8 cellular contexts compared by ENCODE assay signal in genomic region chr12:2890001-2890387, GRCh38. TPM values are rescaled to one million over a fixed set of nuclear protein-coding genes. Genes with fewer than 3 reads are reported as not detected.
DNase-seq lines count a peak whose midpoint lies in the region; TF ChIP-seq lines count a peak whose summit lies in the region.

No MANE protein-coding gene starts in this region.

- peaks cover 24 to 39% (median 38%) of the 10 kb centered on the region in 3 donors for H3K4me1 Mint-ChIP-seq in CD8-positive, alpha-beta memory T cell

- WGBS in ovary, 3 donors: 28 to 36% (median 34%) methylated on average over 10 of the region's 10 CpGs

- TF ChIP-seq CTCF in PC-9 (conservative IDR thresholded peaks at IDR 0.05) (no peak), epithelial cell of esophagus (IDR thresholded peaks at IDR 0.05; ENCODE audit: insufficient read depth, low read depth, low read length, missing control alignments) (no peak), ovary (IDR thresholded peaks at IDR 0.05) (no peak)

- DNase-seq in CD8-positive, alpha-beta memory T cell: no peak
- DNase-seq in PC-9: no peak
- no peak for DNase-seq in epithelial cell of esophagus (ENCODE audit: low read depth)
- DNase-seq in ovary: no peak
- no peak for DNase-seq in AG20443 (ENCODE audit: low spot score)
- DNase-seq in NCI-H446 (lab: John Stamatoyannopoulos, UW): no peak
- no peak for DNase-seq in NCI-H1048 (lab: John Stamatoyannopoulos, UW)
- no peak for DNase-seq in stimulated activated CD4-positive, alpha-beta T cell treated with anti-CD3 and anti-CD28 coated beads, Interleukin-4, amount 100 ng/mL, for 4 hours

- H3K27ac Mint-ChIP-seq in CD8-positive, alpha-beta memory T cell: peak overlapping the region; percentile 74 to 99 (median 96)

- H3K4me2 ChIP-seq in PC-9: peak overlapping the region; percentile 85

- peaks cover 2% of the 10 kb centered on the region; the same call in 1 of the 2 replicates for H4K20me1 ChIP-seq in PC-9 (ENCODE audit: insufficient read depth)

- TSS peak; percentile 87 for BruUV-seq in PC-9 (replicated peaks; lab: Mats Ljungman, UMichigan)

- H3F3A ChIP-seq in PC-9 (ENCODE audit: insufficient read depth, low read depth): peaks cover 34% of the 10 kb centered on the region

- H3K4me1 ChIP-seq in CD8-positive, alpha-beta memory T cell (ENCODE audit: insufficient read depth, low read length): peaks cover 16% of the 10 kb centered on the region
- H3K4me1 ChIP-seq in PC-9 (replicated peaks; ENCODE audit: insufficient read depth) (peaks cover 28% of the 10 kb centered on the region), ovary (ENCODE audit: insufficient read depth) (peaks cover 13% of the 10 kb centered on the region)

- H3K36me3 ChIP-seq in CD8-positive, alpha-beta memory T cell (ENCODE audit: insufficient read depth, low read length): peaks cover 4% of the 10 kb centered on the region
- H3K36me3 ChIP-seq in PC-9 (ENCODE audit: low read depth) (no peaks in the 10 kb centered on the region), ovary (no peaks in the 10 kb centered on the region)

- peak overlapping the region; percentile 89 to 98 (median 94) for H3K4me3 Mint-ChIP-seq in CD8-positive, alpha-beta memory T cell

- no peak for TF ChIP-seq EP300 in ovary (IDR thresholded peaks at IDR 0.05)

- H3K27ac ChIP-seq in CD8-positive, alpha-beta memory T cell (ENCODE audit: low read depth, low read length): peak overlapping the region; percentile 79
- H3K27ac ChIP-seq in PC-9 (no peak overlapping the region), ovary (peak overlapping the region; percentile 82 to 98)

- POLR2A ChIA-PET in CD8-positive, alpha-beta memory T cell (lab: Charles Lee): interaction anchor here (0.6 to 2.1 kb wide), 3 partner anchors 11 to 62 kb away, joined by 4 to 13 read pairs (median 8); partner anchors contain the start of genes FOXM1 and RHNO1
- POLR2A ChIA-PET in PC-9 (lab: Charles Lee; ENCODE audit: unreplicated experiment): interaction anchor here (0.6 to 0.8 kb wide), 2 partner anchors 22 to 278 kb away, joined by 3 to 4 read pairs; no protein-coding TSS in a partner anchor

- no peaks in the 10 kb centered on the region for H3K9me2 ChIP-seq in PC-9 (ENCODE audit: insufficient read depth)

- H3K27me3 ChIP-seq in CD8-positive, alpha-beta memory T cell (ENCODE audit: insufficient read depth, low read length, poor library complexity, severe bottlenecking): no peaks in the 10 kb centered on the region
- H3K27me3 ChIP-seq in PC-9 (ENCODE audit: insufficient read depth, low read depth) (no peaks in the 10 kb centered on the region), ovary (no peaks in the 10 kb centered on the region)

- intact Hi-C loops in PC-9 (cut with micrococcal nuclease; ENCODE audit: unreplicated experiment): loop anchor here (2.0 kb wide), 1 partner anchor 69 kb away; the partner anchor contains the start of gene TEAD4
- intact Hi-C loops in ovary (cut with DNase I): no loop called here

- CTCF ChIA-PET in CD8-positive, alpha-beta memory T cell (lab: Charles Lee): interaction anchor here (1.0 to 1.8 kb wide), 3 partner anchors 9 to 12 kb away, joined by 3 to 11 read pairs (median 5); no protein-coding TSS in a partner anchor
- CTCF ChIA-PET in PC-9 (lab: Charles Lee): interaction anchor here (0.6 kb wide), 1 partner anchor 13 kb away, joined by 3 read pairs; the partner anchor contains the start of genes FOXM1 and RHNO1

- no peaks in the 10 kb centered on the region for H3K9me3 Mint-ChIP-seq in CD8-positive, alpha-beta memory T cell

- peaks cover 27% of the 10 kb centered on the region for H3K79me2 ChIP-seq in PC-9 (ENCODE audit: low read depth)

- H3K4me3 ChIP-seq in CD8-positive, alpha-beta memory T cell (ENCODE audit: low read length): peak overlapping the region; percentile 94
- H3K4me3 ChIP-seq in PC-9: peak overlapping the region; percentile 80; the same call in 1 of the 2 replicates
- peak overlapping the region; percentile 88 for H3K4me3 ChIP-seq in epithelial cell of esophagus (ENCODE audit: low read length)
- H3K4me3 ChIP-seq in ovary: peak overlapping the region; percentile 97

- H3K9me3 ChIP-seq in CD8-positive, alpha-beta memory T cell (ENCODE audit: low read length): no peaks in the 10 kb centered on the region
- H3K9me3 ChIP-seq in PC-9 (ENCODE audit: insufficient read depth, low read depth): no peaks in the 10 kb centered on the region
- no peaks in the 10 kb centered on the region for H3K9me3 ChIP-seq in ovary

- H2AFZ ChIP-seq in PC-9: peak overlapping the region; percentile 92

- peaks cover 0 to 4% of the 10 kb centered on the region in 2 donors for H3K27me3 Mint-ChIP-seq in CD8-positive, alpha-beta memory T cell

- peaks cover 1 to 29% (median 4%) of the 10 kb centered on the region in 3 donors for H3K36me3 Mint-ChIP-seq in CD8-positive, alpha-beta memory T cell

- TF ChIP-seq POLR2A in ovary (IDR thresholded peaks at IDR 0.05): no peak

RNA-seq across cellular contexts. Expression of gene TULP3, which starts 0.7 kb away (rescaled TPM):
- 1 to 10 TPM; 9.1 to 9.3 TPM for total RNA-seq in CD8-positive, alpha-beta memory T cell
- polyA plus RNA-seq in CD8-positive, alpha-beta memory T cell: 9.7 TPM
- 39.0 and 54.6 TPM in 2 replicates for total RNA-seq in PC-9 (2021)
- total RNA-seq in ovary: 10 to 100 TPM; 27.3 to 45.6 (median 42.1) TPM
- 10 to 100 TPM; 32.4 to 58.6 TPM for polyA plus RNA-seq in ovary

RNA-seq across cellular contexts. Expression of gene RHNO1, which starts 13.0 kb away (rescaled TPM):
- 10 to 100 TPM; 41.9 to 45.4 TPM for total RNA-seq in CD8-positive, alpha-beta memory T cell
- polyA plus RNA-seq in CD8-positive, alpha-beta memory T cell: 60.0 TPM
- total RNA-seq in PC-9 (2021) (60.1 and 77.9 TPM in 2 replicates), ovary (10 to 100 TPM; 10.1 to 21.9 (median 18.7) TPM)
- polyA plus RNA-seq in ovary: 10 to 100 TPM; 17.3 to 26.1 TPM

RNA-seq across cellular contexts. Expression of gene FOXM1, which starts 13.0 kb away (rescaled TPM):
- total RNA-seq in CD8-positive, alpha-beta memory T cell: 10 to 100 TPM; 66.2 to 67.5 TPM
- 0.15 TPM for polyA plus RNA-seq in CD8-positive, alpha-beta memory T cell
- total RNA-seq in PC-9 (2021) (161 and 225 TPM in 2 replicates), ovary (1 to 10 TPM in 1 of 7 donors, under 1 TPM in 4, not detected in 2; 0.22 to 2.5 (median 0.36) TPM)
- 1 to 10 TPM in 1 of 2 donors, under 1 TPM in 1; 0.62 to 3.0 TPM for polyA plus RNA-seq in ovary

RNA-seq across cellular contexts. Expression of gene TEX52, which starts 33.2 kb away (rescaled TPM):
- total RNA-seq in CD8-positive, alpha-beta memory T cell: not detected
- polyA plus RNA-seq in CD8-positive, alpha-beta memory T cell: not detected
- total RNA-seq in PC-9 (2021): not detected in 2 replicates
- not detected for total RNA-seq in ovary
- not detected for polyA plus RNA-seq in ovary

RNA-seq across cellular contexts. Expression of gene NRIP2, which starts 55.2 kb away (rescaled TPM):
- not detected for total RNA-seq in CD8-positive, alpha-beta memory T cell
- polyA plus RNA-seq in CD8-positive, alpha-beta memory T cell: 0.82 TPM
- total RNA-seq in PC-9 (2021) (not detected in 2 replicates), ovary (10 to 100 TPM in 3 of 7 donors, 1 to 10 TPM in 3, under 1 TPM in 1; 0.83 to 15.1 (median 6.3) TPM)
- 10 to 100 TPM in 1 of 2 donors, 1 to 10 TPM in 1; 4.9 to 10.3 TPM for polyA plus RNA-seq in ovary

Comparison
In these comparisons a context has a peak if more than half of its experiments do, and no peak if none do; other contexts are left out.
1. RNA of gene FOXM1, which starts 13.0 kb away (total RNA-seq): 161 to 225 TPM in PC-9 and 66.2 to 67.5 TPM in CD8-positive, alpha-beta memory T cell; 0.22 to 2.5 TPM in ovary; every median in the first group is over 10 times any median in the second.
2. Peak in every context shown above with its lines, with median percentiles within 50 percentile points of each other: H3K4me3 ChIP-seq.